In genomic region chr1:57186455-57186854, GRCh38 we compare ENCODE assay signal across 24 cellular contexts.
DNase-seq lines count a peak whose midpoint lies in the region; ATAC-seq, FAIRE-seq and TF ChIP-seq lines count a peak whose summit lies in the region.
"Had no signal": no experiment of that assay in that cellular context is flagged by ENCODE, and none has a peak within 500 bp of the region (broad histone marks: within the 10 kb centered on the region; RNA-seq: fewer than 3 reads in every experiment).

No MANE protein-coding gene starts in this region.

- intact Hi-C loops in HepG2 (cut with micrococcal nuclease; ENCODE audit: unreplicated experiment) (no loop called here), right lobe of liver (cut with DNase I) (no loop called here), K562 (cut with micrococcal nuclease) (no loop called here)

- H3K27me3 ChIP-seq in HepG2 (ENCODE audit: control insufficient read depth in 1 of 2, insufficient read depth in 2 of 2, low read length in 2 of 2), result no peaks in the 10 kb centered on the region; a peak in 1 of 5 replicates
- no peaks in the 10 kb centered on the region for H3K27me3 ChIP-seq in right lobe of liver
- peaks cover 2 to 19% of the 10 kb centered on the region in 2 experiments; a peak in 4 of 5 replicates for H3K27me3 ChIP-seq in K562 (ENCODE audit: control insufficient read depth in 2 of 2, insufficient read depth in 2 of 2, low read length in 2 of 2)
- H3K27me3 ChIP-seq: BE2C, BLaER1 had no signal

- POLR2A ChIA-PET in HepG2 (lab: Yijun Ruan, JAX), result no interaction called here
- POLR2A ChIA-PET in K562 (lab: Yijun Ruan, JAX), result no interaction called here

- H3K4me1 ChIP-seq in HepG2 (ENCODE audit: insufficient read depth, low read length), result no peaks in the 10 kb centered on the region
- H3K4me1 ChIP-seq in right lobe of liver, result no peaks in the 10 kb centered on the region
- H3K4me1 ChIP-seq in K562 (replicated peaks in 1 of 2; ENCODE audit: control insufficient read depth in 2 of 2, insufficient read depth in 2 of 2, low read length in 2 of 2), result no peaks in the 10 kb centered on the region
- H3K4me1 ChIP-seq: BE2C, BLaER1 had no signal

- BruUV-seq in HepG2 (replicated peaks; lab: Mats Ljungman, UMichigan), result no TSS peak
- BruUV-seq in K562 (replicated peaks; lab: Mats Ljungman, UMichigan), result no TSS peak

- ATAC-seq in HepG2 (no peak), right lobe of liver (no peak), K562 (no peak), HG03571 (IDR thresholded peaks at IDR 0.05; ENCODE audit: unreplicated experiment) (no peak), HG03135 (IDR thresholded peaks at IDR 0.05; ENCODE audit: unreplicated experiment) (no peak)
- ATAC-seq: GM12878 had no signal

- no peak overlapping the region for H3K27ac ChIP-seq in HepG2 (ENCODE audit: extremely low read length, insufficient read depth, low read length)
- H3K27ac ChIP-seq in right lobe of liver, result no peak overlapping the region
- H3K27ac ChIP-seq in K562 (ENCODE audit: extremely low read depth, low read depth, low read length), result no peak overlapping the region
- H3K27ac ChIP-seq: 22Rv1, BLaER1 had no signal

- H2AFZ ChIP-seq in HepG2 (ENCODE audit: low read length) (no peak overlapping the region), K562 (ENCODE audit: low read depth, low read length) (no peak overlapping the region)

- no peaks in the 10 kb centered on the region for H3K79me2 ChIP-seq in HepG2 (ENCODE audit: insufficient read depth, low read length)
- H3K79me2 ChIP-seq in K562 (ENCODE audit: control insufficient read depth, insufficient read depth, low read length), result no peaks in the 10 kb centered on the region

- H4K20me1 ChIP-seq in HepG2 (ENCODE audit: insufficient read depth, low read length) (no peaks in the 10 kb centered on the region), K562 (replicated peaks; ENCODE audit: control insufficient read depth, insufficient read depth, low read length) (no peaks in the 10 kb centered on the region)
- H4K20me1 ChIP-seq: BLaER1 had no signal

- H3K9ac ChIP-seq in HepG2 (ENCODE audit: insufficient read depth, low read depth, low read length), result no peak overlapping the region
- H3K9ac ChIP-seq in K562 (ENCODE audit: insufficient read depth in 1 of 2, low read depth in 2 of 2, low read length in 2 of 2), result no peak overlapping the region
- H3K9ac ChIP-seq: BLaER1 had no signal

- no peaks in the 10 kb centered on the region for H3K36me3 ChIP-seq in HepG2 (replicated peaks in 1 of 2; ENCODE audit: control insufficient read depth in 1 of 2, insufficient read depth in 2 of 2, low read length in 2 of 2)
- H3K36me3 ChIP-seq in right lobe of liver, result no peaks in the 10 kb centered on the region
- no peaks in the 10 kb centered on the region for H3K36me3 ChIP-seq in K562 (ENCODE audit: control insufficient read depth, insufficient read depth, low read length)
- H3K36me3 ChIP-seq: BE2C, BLaER1 had no signal

- H3K9me3 ChIP-seq in HepG2 (ENCODE audit: low read length) (no peaks in the 10 kb centered on the region), right lobe of liver (no peaks in the 10 kb centered on the region), K562 (replicated peaks; ENCODE audit: control insufficient read depth, insufficient read depth, low read depth, low read length) (no peaks in the 10 kb centered on the region)
- H3K9me3 ChIP-seq: BE2C, BLaER1 had no signal

- TF ChIP-seq EP300 in HepG2 (IDR thresholded peaks at IDR 0.05; ENCODE audit: low read depth in 2 of 2, low read length in 2 of 2) (no peak), HepG2 (CRISPR knock-in tag; IDR thresholded peaks at IDR 0.05; ENCODE audit: borderline replicate concordance) (no peak), K562 (IDR thresholded peaks at IDR 0.05; ENCODE audit: low read length) (no peak)

- FAIRE-seq in HepG2 (lab: Jason Lieb, UNC) (no peak), K562 (lab: Jason Lieb, UNC) (no peak)
- FAIRE-seq: GM12878, GM12892, GM18507 had no signal

- no peak for TF ChIP-seq CTCF in HepG2 (CRISPR knock-in tag; IDR thresholded peaks at IDR 0.05)
- TF ChIP-seq CTCF in right lobe of liver (IDR thresholded peaks at IDR 0.05), result no peak
- no peak for TF ChIP-seq CTCF in K562 (IDR thresholded peaks at IDR 0.05 in 2 of 3, conservative IDR thresholded peaks at IDR 0.05 in 1 of 3; ENCODE audit: insufficient read depth in 2 of 3, low read depth in 1 of 3, low read length in 3 of 3)

- in situ Hi-C loops in HepG2 (cut with HindIII; ENCODE audit: extremely low pct_ligation_motif_present, low pct_unique_long_range_greater_than_20kb), result no loop called here
- in situ Hi-C loops in K562 (cut with MboI), result no loop called here

- H3K4me3 ChIP-seq in HepG2 (replicated peaks in 1 of 3; ENCODE audit: insufficient read depth in 1 of 3, low read depth in 2 of 3, low read length in 3 of 3) (no peak overlapping the region), right lobe of liver (no peak overlapping the region), K562 (no peak overlapping the region)
- H3K4me3 ChIP-seq: BLaER1, GM12878 had no signal

- no peaks in the 10 kb centered on the region for H3K9me1 ChIP-seq in K562 (ENCODE audit: control insufficient read depth, insufficient read depth, low read length)

- 84% methylated on average over 3 of the region's 3 CpGs for WGBS in HepG2 (ENCODE audit: low lambda C conversion rate)
- WGBS in right lobe of liver (ENCODE audit: insufficient coverage, low coverage, low lambda C conversion rate, missing lambda C conversion rate), result 88% methylated on average over 3 of the region's 3 CpGs
- WGBS in K562 (ENCODE audit: insufficient coverage, low coverage, missing lambda C conversion rate), result 0% methylated on average over 3 of the region's 3 CpGs

- TF ChIP-seq RAD21 in HepG2 (CRISPR knock-in tag; IDR thresholded peaks at IDR 0.05) (no peak), K562 (CRISPR knock-in tag; conservative IDR thresholded peaks at IDR 0.05 in 1 of 2, IDR thresholded peaks at IDR 0.05 in 1 of 2) (no peak)

- H3K4me2 ChIP-seq in HepG2 (ENCODE audit: low read depth, low read length) (no peak overlapping the region), K562 (ENCODE audit: insufficient read depth, low read length) (no peak overlapping the region)
- H3K4me2 ChIP-seq: BLaER1 had no signal

- CTCF ChIA-PET in HepG2 (lab: Yijun Ruan, JAX; ENCODE audit: low intra/inter-chr PET ratio, low total read pairs), result no interaction called here
- CTCF ChIA-PET in K562 (lab: Yijun Ruan, JAX; ENCODE audit: low intra/inter-chr PET ratio), result no interaction called here

- DNase-seq in HepG2 (ENCODE audit: low spot score) (no peak), right lobe of liver (no peak), K562 (ENCODE audit: extremely low read depth in 1 of 4, low spot score in 3 of 4) (no peak)
- DNase-seq: ACHN; BE2C; C1 segment of cervical spinal cord; CD4-positive, alpha-beta memory T cell; CD4-positive, CD25-positive, alpha-beta regulatory T cell; CD8-positive, alpha-beta memory T cell; COR-L47; DMS 273 treated with DMSO at 0.1 percent for 48 hours; DMS153; DMS53; DMS79; DND-41; EL; GDM1 had no signal

- TF ChIP-seq POLR2A in HepG2 (IDR thresholded peaks at IDR 0.05; ENCODE audit: insufficient read depth in 1 of 2, low read depth in 2 of 2, low read length in 2 of 2), result no peak
- no peak for TF ChIP-seq POLR2A in right lobe of liver (IDR thresholded peaks at IDR 0.05)
- TF ChIP-seq POLR2A in K562 (conservative IDR thresholded peaks at IDR 0.05), result no peak

TF ChIP-seq in HepG2, 621 proteins besides CTCF, POLR2A, EP300 and RAD21 (continues in another document):
- no peak for TF ChIP-seq KLF13 (CRISPR knock-in tag; IDR thresholded peaks at IDR 0.05)
- TF ChIP-seq ZHX1 (CRISPR knock-in tag; IDR thresholded peaks at IDR 0.05; ENCODE audit: low read depth), result no peak
- TF ChIP-seq THYN1 (CRISPR knock-in tag; IDR thresholded peaks at IDR 0.05; ENCODE audit: borderline replicate concordance, low read depth), result no peak

TF ChIP-seq in K562, 482 proteins besides CTCF, POLR2A, EP300 and RAD21 (continues in another document):
- TF ChIP-seq MAFG (tag; conservative IDR thresholded peaks at IDR 0.05), result 0 out of 2 replicates have a peak, but pooled peaks have one; percentile 25
- TF ChIP-seq ERF (CRISPR knock-in tag; IDR thresholded peaks at IDR 0.05), result no peak
- TF ChIP-seq MAFF (IDR thresholded peaks at IDR 0.05; ENCODE audit: low read length), result peak; percentile 45; the same call in 1 of the 2 replicates
- TF ChIP-seq ZNF655 (CRISPR knock-in tag; IDR thresholded peaks at IDR 0.05), result no peak
- TF ChIP-seq SAP30 (IDR thresholded peaks at IDR 0.05; ENCODE audit: borderline replicate concordance, insufficient read depth, low read depth, low read length, poor library complexity, severe bottlenecking), result no peak
- TF ChIP-seq FOXM1 (IDR thresholded peaks at IDR 0.05; ENCODE audit: low read depth), result no peak
- TF ChIP-seq FOXM1 (CRISPR knock-in tag; IDR thresholded peaks at IDR 0.05; ENCODE audit: low read depth), result no peak
- no peak for TF ChIP-seq RBBP5 (IDR thresholded peaks at IDR 0.05; ENCODE audit: borderline replicate concordance, insufficient read depth, low read length, poor library complexity, severe bottlenecking)
- no peak for TF ChIP-seq TEAD2 (tag; IDR thresholded peaks at IDR 0.05)
- no peak for TF ChIP-seq THRB (CRISPR knock-in tag; conservative IDR thresholded peaks at IDR 0.05)

Comparison
In these comparisons a context has a peak if more than half of its experiments do, and no peak if none do; other contexts are left out.
1. Of the 241 proteins assayed by ChIP-seq in both HepG2 and K562: peak only in HepG2: none; only in K562: MAFG; in both: MAFF and MAFK; in neither: 238.